Comparison of ENCODE assay signal across 1 cellular context in genomic region chr11:23181022-23181807, GRCh38.
TF ChIP-seq lines count a peak whose summit lies in the region.

No MANE protein-coding gene starts in this region.

TF ChIP-seq in endothelial cell of umbilical vein, 7 proteins besides CTCF, POLR2A, EP300 and RAD21 (continued from another document):
- TF ChIP-seq MAX (IDR thresholded peaks at IDR 0.05; ENCODE audit: insufficient read depth, insufficient read length) (no peak), POLR2AphosphoS5 (IDR thresholded peaks at IDR 0.05; ENCODE audit: insufficient read depth, low read depth, low read length) (no peak), GATA2 (IDR thresholded peaks at IDR 0.05; ENCODE audit: insufficient read depth, insufficient read length, low read depth, low read length) (no peak), EZH2 (IDR thresholded peaks at IDR 0.05; ENCODE audit: borderline replicate concordance, low read depth, low read length, severe bottlenecking) (no peak), JUN (IDR thresholded peaks at IDR 0.05; ENCODE audit: borderline replicate concordance, insufficient read depth, insufficient read length, low read depth) (no peak), FOS (IDR thresholded peaks at IDR 0.05; ENCODE audit: borderline replicate concordance, insufficient read depth, low read length) (no peak)
